1 cellular context compared by ENCODE assay signal in genomic region chr16:89288966-89289365, GRCh38.
TF ChIP-seq lines count a peak whose summit lies in the region.

No MANE protein-coding gene starts in this region.

TF ChIP-seq in H1, 55 proteins besides CTCF, POLR2A, EP300 and RAD21 (continued from another document):
- TF ChIP-seq, protein P1, sequence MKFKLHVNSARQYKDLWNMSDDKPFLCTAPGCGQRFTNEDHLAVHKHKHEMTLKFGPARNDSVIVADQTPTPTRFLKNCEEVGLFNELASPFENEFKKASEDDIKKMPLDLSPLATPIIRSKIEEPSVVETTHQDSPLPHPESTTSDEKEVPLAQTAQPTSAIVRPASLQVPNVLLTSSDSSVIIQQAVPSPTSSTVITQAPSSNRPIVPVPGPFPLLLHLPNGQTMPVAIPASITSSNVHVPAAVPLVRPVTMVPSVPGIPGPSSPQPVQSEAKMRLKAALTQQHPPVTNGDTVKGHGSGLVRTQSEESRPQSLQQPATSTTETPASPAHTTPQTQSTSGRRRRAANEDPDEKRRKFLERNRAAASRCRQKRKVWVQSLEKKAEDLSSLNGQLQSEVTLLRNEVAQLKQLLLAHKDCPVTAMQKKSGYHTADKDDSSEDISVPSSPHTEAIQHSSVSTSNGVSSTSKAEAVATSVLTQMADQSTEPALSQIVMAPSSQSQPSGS (IDR thresholded peaks at IDR 0.05; ENCODE audit: low read length), result no peak
